ENCODE assay signal across 18 cellular contexts in the genomic region with DNA sequence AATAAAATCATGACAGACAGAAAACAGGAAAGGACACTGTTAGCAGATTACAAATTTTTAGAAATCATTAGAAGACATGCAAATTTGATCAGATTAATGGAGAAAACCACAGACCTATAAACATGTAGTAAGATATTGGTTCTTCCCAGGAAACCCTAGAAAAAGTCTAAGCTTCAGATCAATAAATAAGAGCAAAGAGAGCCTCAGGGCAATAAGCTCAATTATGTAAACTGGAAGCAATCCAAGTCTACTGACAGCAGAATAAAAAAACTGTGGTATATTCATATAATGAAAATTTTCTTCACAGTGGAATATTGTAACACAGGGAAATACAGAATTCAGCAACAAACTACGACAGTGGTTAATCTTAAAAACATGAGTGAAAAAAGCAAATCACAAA.
DNase-seq lines count a peak whose midpoint lies in the region.
"Had no signal": no experiment of that assay in that cellular context is flagged by ENCODE, and none has a peak within 500 bp of the region (broad histone marks: within the 10 kb centered on the region; RNA-seq: fewer than 3 reads in every experiment).

No MANE protein-coding gene starts in this region.

- H3K4me3 ChIP-seq in SK-N-MC, result peak overlapping the region; percentile 63
- H3K4me3 ChIP-seq: BLaER1, PC-9, SJSA1 had no signal

- peak; percentile 2 for DNase-seq in NCI-H1436 treated with DMSO at 0.1 percent for 48 hours (lab: John Stamatoyannopoulos, UW)
- no peak for DNase-seq in NCI-H1436 (lab: John Stamatoyannopoulos, UW)
- DNase-seq in COR-L47 (lab: John Stamatoyannopoulos, UW), result peak; percentile 56
- DNase-seq in NCI-H1105 treated with DMSO at 0.1 percent for 48 hours (lab: John Stamatoyannopoulos, UW), result peak; percentile 30
- peak; percentile 99 for DNase-seq in SK-N-MC (ENCODE audit: low read depth, low spot score)
- DNase-seq in activated gamma-delta T cell (lab: John Stamatoyannopoulos, UW), result no peak
- DNase-seq in germinal center (ENCODE audit: low spot score), result no peak
- DNase-seq in activated CD4-positive, alpha-beta T cell treated with anti-CD3 and anti-CD28 coated beads, Interleukin-2, amount 50 U/mL, for 4 hours, result no peak
- DNase-seq: CD8-positive, alpha-beta T cell; DND-41; HFFc6; KBM-7; NCI-H2227 treated with DMSO at 0.1 percent for 48 hours; PC-9; T-cell; T-helper 9 cell had no signal

- peak overlapping the region; percentile 42 for H3K9ac ChIP-seq in SK-N-MC (ENCODE audit: insufficient read length)
- H3K9ac ChIP-seq: BLaER1 had no signal

- H3K9me3 ChIP-seq in SK-N-MC (ENCODE audit: low read depth, low read length), result no peaks in the 10 kb centered on the region
- H3K9me3 ChIP-seq: SJSA1 had no signal

- H3K36me3 ChIP-seq in SK-N-MC (ENCODE audit: insufficient read depth, low read length), result peaks cover 41% of the 10 kb centered on the region

- peak overlapping the region; percentile 99 for H3K27ac ChIP-seq in SK-N-MC
- H3K27ac ChIP-seq: BLaER1, PC-9, SJSA1 had no signal

Comparison
In these comparisons a context has a peak if more than half of its experiments do, and no peak if none do; other contexts are left out.
1. DNase-seq: peak in NCI-H1436 treated with DMSO at 0.1 percent for 48 hours (single experiment), COR-L47 (single experiment), NCI-H1105 treated with DMSO at 0.1 percent for 48 hours (single experiment) and SK-N-MC (single experiment); none in NCI-H1436 (single experiment), activated gamma-delta T cell (single experiment), germinal center (single experiment) and activated CD4-positive, alpha-beta T cell treated with anti-CD3 and anti-CD28 coated beads, Interleukin-2, amount 50 U/mL, for 4 hours (0 of 2).